Comparison of ENCODE assay signal across 26 cellular contexts in the genomic region with DNA sequence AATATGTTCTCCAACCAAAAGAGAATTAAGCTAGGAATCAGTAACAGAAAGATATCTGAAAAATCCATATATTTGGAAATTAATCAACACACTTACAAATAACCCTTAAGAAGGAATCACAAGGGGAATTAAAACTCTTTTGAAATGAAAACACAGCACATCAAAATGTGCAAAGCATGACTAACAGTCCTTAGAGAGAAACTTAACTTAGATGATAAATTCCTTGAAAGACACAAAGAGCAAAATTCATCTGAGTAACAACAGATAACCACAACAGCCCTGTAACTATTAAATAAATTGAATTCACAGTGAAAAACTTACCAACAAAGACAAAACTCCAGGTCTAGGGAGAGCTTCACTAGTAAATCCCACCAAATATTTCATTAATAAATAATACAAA.
DNase-seq lines count a peak whose midpoint lies in the region; ATAC-seq, FAIRE-seq and TF ChIP-seq lines count a peak whose summit lies in the region.
"Had no signal": no experiment of that assay in that cellular context is flagged by ENCODE, and none has a peak within 500 bp of the region (broad histone marks: within the 10 kb centered on the region; RNA-seq: fewer than 3 reads in every experiment).

No MANE protein-coding gene starts in this region.

- H4K20me1 ChIP-seq in astrocyte (ENCODE audit: insufficient read depth, low read length) (no peaks in the 10 kb centered on the region), GM23338 (replicated peaks; ENCODE audit: insufficient read depth) (no peaks in the 10 kb centered on the region)

- H3K4me3 ChIP-seq in astrocyte (ENCODE audit: insufficient read depth, low read depth, low read length) (no peak overlapping the region), fibroblast of the aortic adventitia (ENCODE audit: low read depth, low read length) (no peak overlapping the region), GM23338 (no peak overlapping the region)

- TF ChIP-seq CTCF in astrocyte (IDR thresholded peaks at IDR 0.05; ENCODE audit: insufficient read depth, low read depth, low read length) (no peak), fibroblast of the aortic adventitia (IDR thresholded peaks at IDR 0.05; ENCODE audit: insufficient read depth, low read length) (no peak), GM23338 (conservative IDR thresholded peaks at IDR 0.05; ENCODE audit: low read depth in 2 of 2) (no peak)

- H3K4me3 Mint-ChIP-seq in activated naive CD4-positive, alpha-beta T cell treated with anti-CD3 and anti-CD28 coated beads, Interleukin-2, amount 50 U/mL, for 24 hours, result no peak overlapping the region
- H3K4me3 Mint-ChIP-seq in astrocyte (ENCODE audit: unreplicated experiment) (no peak overlapping the region), GM23338 (no peak overlapping the region)
- H3K4me3 Mint-ChIP-seq: H9, HFFc6, IgD-negative memory B cell had no signal

- H3K27ac Mint-ChIP-seq in activated naive CD4-positive, alpha-beta T cell treated with anti-CD3 and anti-CD28 coated beads, Interleukin-2, amount 50 U/mL, for 24 hours, result peak overlapping the region; percentile 9
- H3K27ac Mint-ChIP-seq in astrocyte (ENCODE audit: unreplicated experiment) (no peak overlapping the region), GM23338 (no peak overlapping the region)
- H3K27ac Mint-ChIP-seq: HFFc6, IgD-negative memory B cell had no signal

- no peaks in the 10 kb centered on the region for H3K4me1 ChIP-seq in astrocyte (ENCODE audit: insufficient read depth, low read length)
- 0 out of 2 replicates have a peak, but pooled peaks cover 5% of the 10 kb centered on the region for H3K4me1 ChIP-seq in GM23338 (ENCODE audit: insufficient read depth)

- H3K27ac ChIP-seq in astrocyte (ENCODE audit: low read depth, low read length) (no peak overlapping the region), GM23338 (ENCODE audit: low read depth) (no peak overlapping the region)
- H3K27ac ChIP-seq: KMS-11, RWPE1 had no signal

- H2AFZ ChIP-seq in astrocyte (ENCODE audit: low read depth, low read length) (no peak overlapping the region), GM23338 (no peak overlapping the region)

- H3F3A ChIP-seq in GM23338 (replicated peaks; ENCODE audit: low read depth), result no peaks in the 10 kb centered on the region

- FAIRE-seq in astrocyte (lab: Jason Lieb, UNC), result peak; percentile 37
- FAIRE-seq: GM18507 had no signal

- no peak for DNase-seq in activated naive CD4-positive, alpha-beta T cell treated with Interleukin-2 at 50 U/mL for 16 hours
- DNase-seq in astrocyte (ENCODE audit: low read depth), result peak; percentile 17
- peak; percentile 20 for DNase-seq in fibroblast of the aortic adventitia (ENCODE audit: low read depth)
- DNase-seq in NAMALWA (ENCODE audit: low spot score), result no peak
- DNase-seq in HCEC 1CT, result no peak
- DNase-seq in GM23338 (ENCODE audit: low spot score), result no peak
- DNase-seq: 8988T, ACHN, H9, HFFc6, NCI-H1092 treated with DMSO at 0.1 percent for 48 hours, NCI-H1436, NCI-H187, NCI-H2081 treated with DMSO at 0.1 percent for 48 hours, NCI-H2171, NCI-H226, NCI-H510A, NCI-H69, SHP77 had no signal

- H3K9me2 ChIP-seq in GM23338 (ENCODE audit: insufficient read depth), result no peaks in the 10 kb centered on the region

- ATAC-seq in HG02610 (IDR thresholded peaks at IDR 0.05; ENCODE audit: unreplicated experiment) (no peak), GM23338 (no peak)
- ATAC-seq: Panc1 had no signal

- peaks cover 11% of the 10 kb centered on the region for H3K4me1 Mint-ChIP-seq in activated naive CD4-positive, alpha-beta T cell treated with anti-CD3 and anti-CD28 coated beads, Interleukin-2, amount 50 U/mL, for 24 hours
- H3K4me1 Mint-ChIP-seq in astrocyte (ENCODE audit: low read depth, unreplicated experiment) (peaks cover 4% of the 10 kb centered on the region), GM23338 (peaks cover 18% of the 10 kb centered on the region; the same call in 2 of the 3 replicates)

- H3K4me2 ChIP-seq in astrocyte (ENCODE audit: low read length) (no peak overlapping the region), GM23338 (no peak overlapping the region)
- H3K4me2 ChIP-seq: KMS-11 had no signal

- H3K27me3 ChIP-seq in astrocyte (ENCODE audit: insufficient read depth, low read length) (no peaks in the 10 kb centered on the region), GM23338 (ENCODE audit: insufficient read depth) (no peaks in the 10 kb centered on the region)

- no peaks in the 10 kb centered on the region for H3K36me3 ChIP-seq in astrocyte (ENCODE audit: insufficient read depth, low read length)
- no peaks in the 10 kb centered on the region for H3K36me3 ChIP-seq in GM23338 (ENCODE audit: insufficient read depth)

- H3K79me2 ChIP-seq in astrocyte (ENCODE audit: insufficient read depth, low read length) (no peaks in the 10 kb centered on the region), GM23338 (replicated peaks; ENCODE audit: insufficient read depth) (no peaks in the 10 kb centered on the region)

- no peaks in the 10 kb centered on the region for H3K9me3 ChIP-seq in astrocyte (ENCODE audit: insufficient read depth, low read depth, low read length)

- peaks cover 6% of the 10 kb centered on the region for H3K9me3 Mint-ChIP-seq in activated naive CD4-positive, alpha-beta T cell treated with anti-CD3 and anti-CD28 coated beads, Interleukin-2, amount 50 U/mL, for 24 hours
- H3K9me3 Mint-ChIP-seq in astrocyte (ENCODE audit: unreplicated experiment) (no peaks in the 10 kb centered on the region), GM23338 (no peaks in the 10 kb centered on the region; the same call in 2 of the 3 replicates)
- H3K9me3 Mint-ChIP-seq: H9, HFFc6 had no signal

- no peak overlapping the region for H3K9ac ChIP-seq in astrocyte (ENCODE audit: low read length)
- H3K9ac ChIP-seq: KMS-11 had no signal

- peaks cover 41% of the 10 kb centered on the region for H3K36me3 Mint-ChIP-seq in activated naive CD4-positive, alpha-beta T cell treated with anti-CD3 and anti-CD28 coated beads, Interleukin-2, amount 50 U/mL, for 24 hours
- H3K36me3 Mint-ChIP-seq in astrocyte (ENCODE audit: low read depth, unreplicated experiment) (peaks cover 3% of the 10 kb centered on the region), GM23338 (ENCODE audit: low read depth) (no peaks in the 10 kb centered on the region)

- H3K27me3 Mint-ChIP-seq in activated naive CD4-positive, alpha-beta T cell treated with anti-CD3 and anti-CD28 coated beads, Interleukin-2, amount 50 U/mL, for 24 hours, result no peaks in the 10 kb centered on the region
- H3K27me3 Mint-ChIP-seq in astrocyte (ENCODE audit: low read depth, unreplicated experiment), result no peaks in the 10 kb centered on the region
- peaks cover 2% of the 10 kb centered on the region for H3K27me3 Mint-ChIP-seq in GM23338 (ENCODE audit: insufficient read depth, low read depth, poor library complexity)
- H3K27me3 Mint-ChIP-seq: IgD-negative memory B cell had no signal

TF ChIP-seq in GM23338, 12 proteins besides CTCF, POLR2A, EP300 and RAD21 (continues in another document):
- no peak for TF ChIP-seq ZNF331 (CRISPR knock-in tag; IDR thresholded peaks at IDR 0.05; ENCODE audit: low read depth)
- TF ChIP-seq, protein P1, sequence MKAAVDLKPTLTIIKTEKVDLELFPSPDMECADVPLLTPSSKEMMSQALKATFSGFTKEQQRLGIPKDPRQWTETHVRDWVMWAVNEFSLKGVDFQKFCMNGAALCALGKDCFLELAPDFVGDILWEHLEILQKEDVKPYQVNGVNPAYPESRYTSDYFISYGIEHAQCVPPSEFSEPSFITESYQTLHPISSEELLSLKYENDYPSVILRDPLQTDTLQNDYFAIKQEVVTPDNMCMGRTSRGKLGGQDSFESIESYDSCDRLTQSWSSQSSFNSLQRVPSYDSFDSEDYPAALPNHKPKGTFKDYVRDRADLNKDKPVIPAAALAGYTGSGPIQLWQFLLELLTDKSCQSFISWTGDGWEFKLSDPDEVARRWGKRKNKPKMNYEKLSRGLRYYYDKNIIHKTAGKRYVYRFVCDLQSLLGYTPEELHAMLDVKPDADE (IDR thresholded peaks at IDR 0.05), result no peak

Comparison
In these comparisons a context has a peak if more than half of its experiments do, and no peak if none do; other contexts are left out.
1. DNase-seq: peak in astrocyte (single experiment) and fibroblast of the aortic adventitia (single experiment); none in activated naive CD4-positive, alpha-beta T cell treated with Interleukin-2 at 50 U/mL for 16 hours (single experiment), NAMALWA (single experiment), HCEC 1CT (single experiment) and GM23338 (single experiment).